Comparison of ENCODE assay signal across 28 cellular contexts in genomic region chr3:65438612-65439011, GRCh38.
"Had no signal": no experiment of that assay in that cellular context is flagged by ENCODE, and none has a peak within 500 bp of the region (broad histone marks: within the 10 kb centered on the region; RNA-seq: fewer than 3 reads in every experiment).

No MANE protein-coding gene starts in this region.

- DNase-seq: hippocampal formation; kidney glomerular epithelial cell; left cardiac atrium; left lung; lower lobe of right lung; mammary epithelial cell; mesenchymal stem cell; naive B cell; ovary; retina; right cardiac atrium; stimulated activated CD4-positive, alpha-beta T cell treated with anti-CD3 and anti-CD28 coated beads, Interleukin-12 subunit alpha, Interleukin-12 subunit beta, amount 100 ng/mL, for 4 hours; stimulated activated CD4-positive, alpha-beta T cell treated with anti-CD3 and anti-CD28 coated beads, Interleukin-15, amount 100 ng/mL, for 24 hours; stimulated activated CD4-positive, alpha-beta T cell treated with anti-CD3 and anti-CD28 coated beads, Interleukin-2, amount 100 ng/mL, for 24 hours; stimulated activated CD4-positive, alpha-beta T cell treated with anti-CD3 and anti-CD28 coated beads, Interleukin-4, amount 100 ng/mL, for 1 hour; stimulated activated naive B cell treated with anti-CD40 and anti-IgM and Interleukin-4, amounts not matched to agents 10 μg/mL and 1 μg/mL and 100 μg/mL, for 72 hours; stimulated activated naive CD8-positive, alpha-beta T cell treated with anti-CD3 and anti-CD28 coated beads, Interleukin-15, Interleukin-2, amounts not matched to agents 100 U/mL and 50 U/mL, for 24 hours; stomach; testis; thyroid gland; transverse colon; upper lobe of left lung had no signal

- H3K27me3 Mint-ChIP-seq: naive B cell; natural killer cell treated with Interleukin-12 subunit alpha and Interleukin-12 subunit beta and Interleukin-15 and Interleukin-18, amount 100 ng/mL, for 72 hours; stimulated activated naive B cell treated with anti-CD40 and anti-IgM and Interleukin-4, amounts not matched to agents 10 μg/mL and 1 μg/mL and 100 μg/mL, for 72 hours had no signal

- H3K9me3 ChIP-seq: left lung, lower lobe of right lung, ovary, prostate gland, stomach, testis, thyroid gland, transverse colon, upper lobe of left lung, vagina had no signal

- H3K27ac ChIP-seq: left lung, lower lobe of right lung, ovary, prostate gland, skin epidermis, stomach, testis, thyroid gland, transverse colon, upper lobe of left lung, vagina had no signal

- H3K4me1 ChIP-seq: left lung, lower lobe of right lung, prostate gland, testis, thyroid gland, transverse colon, vagina had no signal

- H3K36me3 Mint-ChIP-seq: naive B cell; natural killer cell treated with Interleukin-12 subunit alpha and Interleukin-12 subunit beta and Interleukin-15 and Interleukin-18, amount 100 ng/mL, for 72 hours; stimulated activated naive B cell treated with anti-CD40 and anti-IgM and Interleukin-4, amounts not matched to agents 10 μg/mL and 1 μg/mL and 100 μg/mL, for 72 hours had no signal

- H3K36me3 ChIP-seq: left lung, ovary, prostate gland, thyroid gland, upper lobe of left lung had no signal

- H3K4me1 Mint-ChIP-seq: naive B cell; stimulated activated naive B cell treated with anti-CD40 and anti-IgM and Interleukin-4, amounts not matched to agents 10 μg/mL and 1 μg/mL and 100 μg/mL, for 72 hours had no signal

- H3K4me3 Mint-ChIP-seq: naive B cell; natural killer cell treated with Interleukin-12 subunit alpha and Interleukin-12 subunit beta and Interleukin-15 and Interleukin-18, amount 100 ng/mL, for 72 hours; stimulated activated naive B cell treated with anti-CD40 and anti-IgM and Interleukin-4, amounts not matched to agents 10 μg/mL and 1 μg/mL and 100 μg/mL, for 72 hours had no signal

- H3K27me3 ChIP-seq: left lung, ovary, stomach, testis, thyroid gland, transverse colon, upper lobe of left lung, vagina had no signal

- FAIRE-seq: keratinocyte had no signal

- H3K27ac Mint-ChIP-seq: naive B cell; natural killer cell treated with Interleukin-12 subunit alpha and Interleukin-12 subunit beta and Interleukin-15 and Interleukin-18, amount 100 ng/mL, for 72 hours; stimulated activated naive B cell treated with anti-CD40 and anti-IgM and Interleukin-4, amounts not matched to agents 10 μg/mL and 1 μg/mL and 100 μg/mL, for 72 hours had no signal

- H3K4me3 ChIP-seq: left lung, lower lobe of right lung, ovary, prostate gland, skin epidermis, stomach, testis, thyroid gland, transverse colon, upper lobe of left lung, vagina had no signal

- H3K9me3 Mint-ChIP-seq: stimulated activated naive B cell treated with anti-CD40 and anti-IgM and Interleukin-4, amounts not matched to agents 10 μg/mL and 1 μg/mL and 100 μg/mL, for 72 hours had no signal

- ATAC-seq: left cardiac atrium; left lung; lower lobe of right lung; natural killer cell treated with Interleukin-12 subunit alpha and Interleukin-12 subunit beta and Interleukin-15 and Interleukin-18, amount 100 ng/mL, for 72 hours; right cardiac atrium; sciatic nerve; stimulated activated naive B cell treated with anti-CD40 and anti-IgM and Interleukin-4, amounts not matched to agents 10 μg/mL and 1 μg/mL and 100 μg/mL, for 72 hours; stimulated activated naive CD8-positive, alpha-beta T cell treated with anti-CD3 and anti-CD28 coated beads, Interleukin-15, Interleukin-2, amounts not matched to agents 100 U/mL and 50 U/mL, for 24 hours had no signal
